ENCODE assay signal across 17 cellular contexts in the genomic region with DNA sequence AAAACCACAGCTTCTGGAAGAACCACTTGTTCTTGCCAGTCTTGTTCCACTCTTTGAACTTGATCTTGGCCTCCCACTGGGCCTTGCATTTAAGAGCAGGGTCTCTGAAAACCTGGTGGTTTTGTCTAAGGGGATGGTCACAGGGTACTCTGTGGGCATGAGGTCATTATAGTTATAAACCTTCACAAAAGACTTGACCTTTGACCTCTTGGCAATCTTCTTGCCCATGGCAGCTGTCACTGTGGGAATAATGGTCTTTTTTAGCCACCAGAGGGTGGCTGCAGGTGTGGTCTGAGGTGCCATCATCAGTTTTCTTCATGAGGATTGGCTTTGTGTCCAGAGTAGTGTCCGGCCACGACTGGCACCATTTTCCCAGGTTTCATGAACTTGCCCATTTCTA. TPM values are rescaled to one million over a fixed set of nuclear protein-coding genes. Genes with fewer than 3 reads are reported as not detected.
DNase-seq lines count a peak whose midpoint lies in the region; ATAC-seq and TF ChIP-seq lines count a peak whose summit lies in the region.
"Had no signal": no experiment of that assay in that cellular context is flagged by ENCODE, and none has a peak within 500 bp of the region (broad histone marks: within the 10 kb centered on the region; RNA-seq: fewer than 3 reads in every experiment).

No MANE protein-coding gene starts in this region.

- no peak overlapping the region for H3K4me3 Mint-ChIP-seq in activated CD4-positive, alpha-beta T cell treated with anti-CD3 and anti-CD28 coated beads for 36 hours
- no peak overlapping the region for H3K4me3 Mint-ChIP-seq in stimulated activated naive CD8-positive, alpha-beta T cell treated with anti-CD3 and anti-CD28 coated beads, Interleukin-15, Interleukin-2, amounts not matched to agents 100 ng/mL and 50 ng/mL, for 24 hours
- no peak overlapping the region for H3K4me3 Mint-ChIP-seq in endodermal cell
- H3K4me3 Mint-ChIP-seq: CD8-positive, alpha-beta memory T cell had no signal

- H3K27ac Mint-ChIP-seq in activated CD4-positive, alpha-beta T cell treated with anti-CD3 and anti-CD28 coated beads for 36 hours, result peak overlapping the region; percentile 78
- H3K27ac Mint-ChIP-seq in stimulated activated naive CD8-positive, alpha-beta T cell treated with anti-CD3 and anti-CD28 coated beads, Interleukin-15, Interleukin-2, amounts not matched to agents 100 ng/mL and 50 ng/mL, for 24 hours, result peak overlapping the region; percentile 93
- peak overlapping the region; percentile 30 for H3K27ac Mint-ChIP-seq in endodermal cell

- H3K36me3 Mint-ChIP-seq in activated CD4-positive, alpha-beta T cell treated with anti-CD3 and anti-CD28 coated beads for 36 hours (ENCODE audit: low read depth), result peaks cover 64% of the 10 kb centered on the region
- peaks cover 59% of the 10 kb centered on the region for H3K36me3 Mint-ChIP-seq in stimulated activated naive CD8-positive, alpha-beta T cell treated with anti-CD3 and anti-CD28 coated beads, Interleukin-15, Interleukin-2, amounts not matched to agents 100 ng/mL and 50 ng/mL, for 24 hours (ENCODE audit: low read depth)
- peaks cover 51% of the 10 kb centered on the region for H3K36me3 Mint-ChIP-seq in endodermal cell (ENCODE audit: low read depth)

- H3K27me3 ChIP-seq in endodermal cell (ENCODE audit: control insufficient read depth, insufficient read depth, low read length, poor library complexity, severe bottlenecking) (no peaks in the 10 kb centered on the region), upper lobe of right lung (no peaks in the 10 kb centered on the region)

- H3K9me3 Mint-ChIP-seq in activated CD4-positive, alpha-beta T cell treated with anti-CD3 and anti-CD28 coated beads for 36 hours (ENCODE audit: low read depth), result no peaks in the 10 kb centered on the region
- no peaks in the 10 kb centered on the region for H3K9me3 Mint-ChIP-seq in stimulated activated naive CD8-positive, alpha-beta T cell treated with anti-CD3 and anti-CD28 coated beads, Interleukin-15, Interleukin-2, amounts not matched to agents 100 ng/mL and 50 ng/mL, for 24 hours
- H3K9me3 Mint-ChIP-seq in endodermal cell, result no peaks in the 10 kb centered on the region
- H3K9me3 Mint-ChIP-seq: CD8-positive, alpha-beta memory T cell had no signal

- H3K9me3 ChIP-seq in endodermal cell (ENCODE audit: control insufficient read depth, low read length), result no peaks in the 10 kb centered on the region
- no peaks in the 10 kb centered on the region for H3K9me3 ChIP-seq in upper lobe of right lung

- H3K27me3 Mint-ChIP-seq in activated CD4-positive, alpha-beta T cell treated with anti-CD3 and anti-CD28 coated beads for 36 hours, result no peaks in the 10 kb centered on the region
- H3K27me3 Mint-ChIP-seq in stimulated activated naive CD8-positive, alpha-beta T cell treated with anti-CD3 and anti-CD28 coated beads, Interleukin-15, Interleukin-2, amounts not matched to agents 100 ng/mL and 50 ng/mL, for 24 hours, result no peaks in the 10 kb centered on the region
- H3K27me3 Mint-ChIP-seq in endodermal cell (ENCODE audit: insufficient read depth), result no peaks in the 10 kb centered on the region
- H3K27me3 Mint-ChIP-seq: CD8-positive, alpha-beta memory T cell had no signal

- WGBS in endodermal cell (ENCODE audit: insufficient coverage in 1 of 2, insufficient read length in 1 of 2), 2 experiments, result 98 to 100% methylated on average over 2 of the region's 2 CpGs

- POLR2A ChIA-PET in activated CD4-positive, alpha-beta T cell treated with anti-CD3 and anti-CD28 coated beads for 36 hours (lab: Charles Lee), result interaction anchor here (4.1 kb wide), 1 partner anchor 7 kb away, joined by 24 read pairs; no protein-coding TSS in a partner anchor

- TF ChIP-seq CTCF in endodermal cell (conservative IDR thresholded peaks at IDR 0.05), result peak; percentile 35
- TF ChIP-seq CTCF in upper lobe of right lung (IDR thresholded peaks at IDR 0.05), result no peak

- H3K36me3 ChIP-seq in endodermal cell (ENCODE audit: control insufficient read depth, insufficient read depth, low read length), result peaks cover 52% of the 10 kb centered on the region
- peaks cover 50% of the 10 kb centered on the region for H3K36me3 ChIP-seq in upper lobe of right lung

- H3K27ac ChIP-seq in endodermal cell (ENCODE audit: low read depth, low read length) (no peak overlapping the region), upper lobe of right lung (no peak overlapping the region)

- no peak for ATAC-seq in activated CD4-positive, alpha-beta T cell treated with anti-CD3 and anti-CD28 coated beads for 36 hours
- no peak for ATAC-seq in stimulated activated naive CD8-positive, alpha-beta T cell treated with anti-CD3 and anti-CD28 coated beads, Interleukin-15, Interleukin-2, amounts not matched to agents 100 U/mL and 50 U/mL, for 24 hours
- ATAC-seq in GM19455 (IDR thresholded peaks at IDR 0.05; ENCODE audit: unreplicated experiment) (no peak), upper lobe of right lung (no peak)

- H3K4me1 ChIP-seq in endodermal cell (ENCODE audit: control insufficient read depth, insufficient read depth, low read length), result peaks cover 20% of the 10 kb centered on the region
- no peaks in the 10 kb centered on the region for H3K4me1 ChIP-seq in upper lobe of right lung

- no peak overlapping the region for H3K9ac ChIP-seq in endodermal cell (ENCODE audit: extremely low read depth, low read length, poor library complexity, severe bottlenecking)

- H3K4me3 ChIP-seq in endodermal cell (ENCODE audit: low read length) (no peak overlapping the region), upper lobe of right lung (no peak overlapping the region)

- peaks cover 66% of the 10 kb centered on the region for H3K4me1 Mint-ChIP-seq in activated CD4-positive, alpha-beta T cell treated with anti-CD3 and anti-CD28 coated beads for 36 hours
- H3K4me1 Mint-ChIP-seq in stimulated activated naive CD8-positive, alpha-beta T cell treated with anti-CD3 and anti-CD28 coated beads, Interleukin-15, Interleukin-2, amounts not matched to agents 100 ng/mL and 50 ng/mL, for 24 hours (ENCODE audit: low read depth), result peaks cover 82% of the 10 kb centered on the region
- H3K4me1 Mint-ChIP-seq in endodermal cell, result peaks cover 38% of the 10 kb centered on the region

- intact Hi-C loops in activated CD4-positive, alpha-beta T cell treated with anti-CD3 and anti-CD28 coated beads for 36 hours (cut with DNase I, micrococcal nuclease), result no loop called here
- intact Hi-C loops in upper lobe of right lung (cut with DNase I), result no loop called here

- CTCF ChIA-PET in activated CD4-positive, alpha-beta T cell treated with anti-CD3 and anti-CD28 coated beads for 36 hours (lab: Charles Lee), result no interaction called here

- DNase-seq in activated CD4-positive, alpha-beta T cell treated with anti-CD3 and anti-CD28 coated beads for 36 hours, result no peak
- DNase-seq in activated CD4-positive, alpha-beta T cell treated with anti-CD3 and anti-CD28 coated beads, Interleukin-2, amount 50 U/mL, for 4 hours, result no peak
- no peak for DNase-seq in stimulated activated naive CD8-positive, alpha-beta T cell treated with anti-CD3 and anti-CD28 coated beads, Interleukin-15, Interleukin-2, amounts not matched to agents 100 U/mL and 50 U/mL, for 24 hours
- no peak for DNase-seq in endodermal cell
- DNase-seq in upper lobe of right lung, result no peak
- DNase-seq: ACHN; C1 segment of cervical spinal cord; CD8-positive, alpha-beta memory T cell; DMS79 treated with DMSO at 0.1 percent for 48 hours; KBM-7; MV-4-11; NCI-H187 treated with DMSO at 0.1 percent for 48 hours; NCI-H345; NCI-H524 treated with DMSO at 0.1 percent for 48 hours; Right ventricle myocardium superior had no signal

RNA-seq across cellular contexts. Expression of a gene that starts 9.1 kb away (rescaled TPM):
- total RNA-seq in activated CD4-positive, alpha-beta T cell treated with anti-CD3 and anti-CD28 coated beads for 36 hours, result 10 to 100 TPM; 71.9 to 79.1 TPM
- total RNA-seq in endodermal cell, result 10 to 100 TPM; 86.3 to 91.1 TPM
- 28.2 TPM for polyA plus RNA-seq in endodermal cell (2013, experiment 1 of 2)
- polyA plus RNA-seq in endodermal cell (2013, experiment 2 of 2), result 25.0 TPM
- 27.8 TPM for total RNA-seq in upper lobe of right lung

RNA-seq across cellular contexts. Expression of a gene that starts 40.9 kb away (rescaled TPM):
- total RNA-seq in activated CD4-positive, alpha-beta T cell treated with anti-CD3 and anti-CD28 coated beads for 36 hours, result under 1 TPM; 0.16 to 0.37 TPM
- total RNA-seq in endodermal cell, result under 1 TPM; 0.09 to 0.64 TPM
- 0.07 TPM for polyA plus RNA-seq in endodermal cell (2013, experiment 1 of 2)
- 0.17 TPM for polyA plus RNA-seq in endodermal cell (2013, experiment 2 of 2)
- 0.23 TPM for total RNA-seq in upper lobe of right lung
- polyA plus RNA-seq: CD8-positive, alpha-beta memory T cell had no signal

RNA-seq across cellular contexts. Expression of a gene that starts 50.3 kb away (rescaled TPM):
- total RNA-seq in activated CD4-positive, alpha-beta T cell treated with anti-CD3 and anti-CD28 coated beads for 36 hours, result 1 to 10 TPM; 4.4 to 4.5 TPM
- 10 to 100 TPM; 19.2 to 25.6 TPM for total RNA-seq in endodermal cell
- polyA plus RNA-seq in endodermal cell (2013, experiment 1 of 2), result 17.6 TPM
- polyA plus RNA-seq in endodermal cell (2013, experiment 2 of 2), result 17.3 TPM
- total RNA-seq in upper lobe of right lung, result 10.5 TPM

Comparison
In these comparisons a context has a peak if more than half of its experiments do, and no peak if none do; other contexts are left out.
1. H3K27ac Mint-ChIP-seq: peak in every context shown above with its lines; median percentile 93 in stimulated activated naive CD8-positive, alpha-beta T cell treated with anti-CD3 and anti-CD28 coated beads, Interleukin-15, Interleukin-2, amounts not matched to agents 100 ng/mL and 50 ng/mL, for 24 hours; 78 in activated CD4-positive, alpha-beta T cell treated with anti-CD3 and anti-CD28 coated beads for 36 hours; 30 in endodermal cell.